In genomic region chr11:74492084-74492483, GRCh38 we compare ENCODE assay signal across 1 cellular context.
TF ChIP-seq lines count a peak whose summit lies in the region.

No MANE protein-coding gene starts in this region.

TF ChIP-seq in HepG2, 621 proteins besides CTCF, POLR2A, EP300 and RAD21 (continued from another document):
- TF ChIP-seq ETV5 (CRISPR knock-in tag; IDR thresholded peaks at IDR 0.05; ENCODE audit: borderline replicate concordance) = no peak
- TF ChIP-seq, protein P1, sequence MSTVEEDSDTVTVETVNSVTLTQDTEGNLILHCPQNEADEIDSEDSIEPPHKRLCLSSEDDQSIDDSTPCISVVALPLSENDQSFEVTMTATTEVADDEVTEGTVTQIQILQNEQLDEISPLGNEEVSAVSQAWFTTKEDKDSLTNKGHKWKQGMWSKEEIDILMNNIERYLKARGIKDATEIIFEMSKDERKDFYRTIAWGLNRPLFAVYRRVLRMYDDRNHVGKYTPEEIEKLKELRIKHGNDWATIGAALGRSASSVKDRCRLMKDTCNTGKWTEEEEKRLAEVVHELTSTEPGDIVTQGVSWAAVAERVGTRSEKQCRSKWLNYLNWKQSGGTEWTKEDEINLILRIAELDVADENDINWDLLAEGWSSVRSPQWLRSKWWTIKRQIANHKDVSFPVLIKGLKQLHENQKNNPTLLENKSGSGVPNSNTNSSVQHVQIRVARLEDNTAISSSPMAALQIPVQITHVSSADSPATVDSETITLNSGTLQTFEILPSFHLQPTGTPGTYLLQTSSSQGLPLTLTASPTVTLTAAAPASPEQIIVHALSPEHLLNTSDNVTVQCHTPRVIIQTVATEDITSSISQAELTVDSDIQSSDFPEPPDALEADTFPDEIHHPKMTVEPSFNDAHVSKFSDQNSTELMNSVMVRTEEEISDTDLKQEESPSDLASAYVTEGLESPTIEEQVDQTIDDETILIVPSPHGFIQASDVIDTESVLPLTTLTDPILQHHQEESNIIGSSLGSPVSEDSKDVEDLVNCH (CRISPR knock-in tag; IDR thresholded peaks at IDR 0.05) = 0 out of 2 replicates have a peak, but pooled peaks have one; percentile 10
TF ChIP-seq in HepG2: peak in this region for 1.
